ENCODE assay signal across 2 cellular contexts in the genomic region with DNA sequence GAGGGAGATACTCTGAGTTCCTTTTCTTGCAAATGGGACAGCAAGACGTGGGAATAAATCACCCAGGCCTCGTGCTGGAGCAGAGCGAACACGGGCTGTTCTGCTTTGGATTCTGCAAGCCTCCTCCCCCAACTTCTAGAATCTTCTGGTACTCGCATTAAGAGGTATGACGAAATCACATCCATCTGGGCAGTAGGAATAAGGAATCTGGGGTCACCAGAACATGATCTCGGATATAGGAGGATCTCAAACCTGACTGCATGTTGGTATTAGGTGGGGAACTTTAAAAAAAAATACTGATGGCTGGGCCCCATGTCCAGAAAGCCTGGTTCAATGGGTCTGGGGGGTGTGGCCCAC.
TF ChIP-seq lines count a peak whose summit lies in the region.

No MANE protein-coding gene starts in this region.

TF ChIP-seq in GM23338, 12 proteins besides CTCF, POLR2A, EP300 and RAD21 (continues in another document):
- TF ChIP-seq, protein P1, sequence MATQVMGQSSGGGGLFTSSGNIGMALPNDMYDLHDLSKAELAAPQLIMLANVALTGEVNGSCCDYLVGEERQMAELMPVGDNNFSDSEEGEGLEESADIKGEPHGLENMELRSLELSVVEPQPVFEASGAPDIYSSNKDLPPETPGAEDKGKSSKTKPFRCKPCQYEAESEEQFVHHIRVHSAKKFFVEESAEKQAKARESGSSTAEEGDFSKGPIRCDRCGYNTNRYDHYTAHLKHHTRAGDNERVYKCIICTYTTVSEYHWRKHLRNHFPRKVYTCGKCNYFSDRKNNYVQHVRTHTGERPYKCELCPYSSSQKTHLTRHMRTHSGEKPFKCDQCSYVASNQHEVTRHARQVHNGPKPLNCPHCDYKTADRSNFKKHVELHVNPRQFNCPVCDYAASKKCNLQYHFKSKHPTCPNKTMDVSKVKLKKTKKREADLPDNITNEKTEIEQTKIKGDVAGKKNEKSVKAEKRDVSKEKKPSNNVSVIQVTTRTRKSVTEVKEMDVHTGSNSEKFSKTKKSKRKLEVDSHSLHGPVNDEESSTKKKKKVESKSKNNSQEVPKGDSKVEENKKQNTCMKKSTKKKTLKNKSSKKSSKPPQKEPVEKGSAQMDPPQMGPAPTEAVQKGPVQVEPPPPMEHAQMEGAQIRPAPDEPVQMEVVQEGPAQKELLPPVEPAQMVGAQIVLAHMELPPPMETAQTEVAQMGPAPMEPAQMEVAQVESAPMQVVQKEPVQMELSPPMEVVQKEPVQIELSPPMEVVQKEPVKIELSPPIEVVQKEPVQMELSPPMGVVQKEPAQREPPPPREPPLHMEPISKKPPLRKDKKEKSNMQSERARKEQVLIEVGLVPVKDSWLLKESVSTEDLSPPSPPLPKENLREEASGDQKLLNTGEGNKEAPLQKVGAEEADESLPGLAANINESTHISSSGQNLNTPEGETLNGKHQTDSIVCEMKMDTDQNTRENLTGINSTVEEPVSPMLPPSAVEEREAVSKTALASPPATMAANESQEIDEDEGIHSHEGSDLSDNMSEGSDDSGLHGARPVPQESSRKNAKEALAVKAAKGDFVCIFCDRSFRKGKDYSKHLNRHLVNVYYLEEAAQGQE (IDR thresholded peaks at IDR 0.05; ENCODE audit: unreplicated experiment): no peak
- TF ChIP-seq, protein P2, sequence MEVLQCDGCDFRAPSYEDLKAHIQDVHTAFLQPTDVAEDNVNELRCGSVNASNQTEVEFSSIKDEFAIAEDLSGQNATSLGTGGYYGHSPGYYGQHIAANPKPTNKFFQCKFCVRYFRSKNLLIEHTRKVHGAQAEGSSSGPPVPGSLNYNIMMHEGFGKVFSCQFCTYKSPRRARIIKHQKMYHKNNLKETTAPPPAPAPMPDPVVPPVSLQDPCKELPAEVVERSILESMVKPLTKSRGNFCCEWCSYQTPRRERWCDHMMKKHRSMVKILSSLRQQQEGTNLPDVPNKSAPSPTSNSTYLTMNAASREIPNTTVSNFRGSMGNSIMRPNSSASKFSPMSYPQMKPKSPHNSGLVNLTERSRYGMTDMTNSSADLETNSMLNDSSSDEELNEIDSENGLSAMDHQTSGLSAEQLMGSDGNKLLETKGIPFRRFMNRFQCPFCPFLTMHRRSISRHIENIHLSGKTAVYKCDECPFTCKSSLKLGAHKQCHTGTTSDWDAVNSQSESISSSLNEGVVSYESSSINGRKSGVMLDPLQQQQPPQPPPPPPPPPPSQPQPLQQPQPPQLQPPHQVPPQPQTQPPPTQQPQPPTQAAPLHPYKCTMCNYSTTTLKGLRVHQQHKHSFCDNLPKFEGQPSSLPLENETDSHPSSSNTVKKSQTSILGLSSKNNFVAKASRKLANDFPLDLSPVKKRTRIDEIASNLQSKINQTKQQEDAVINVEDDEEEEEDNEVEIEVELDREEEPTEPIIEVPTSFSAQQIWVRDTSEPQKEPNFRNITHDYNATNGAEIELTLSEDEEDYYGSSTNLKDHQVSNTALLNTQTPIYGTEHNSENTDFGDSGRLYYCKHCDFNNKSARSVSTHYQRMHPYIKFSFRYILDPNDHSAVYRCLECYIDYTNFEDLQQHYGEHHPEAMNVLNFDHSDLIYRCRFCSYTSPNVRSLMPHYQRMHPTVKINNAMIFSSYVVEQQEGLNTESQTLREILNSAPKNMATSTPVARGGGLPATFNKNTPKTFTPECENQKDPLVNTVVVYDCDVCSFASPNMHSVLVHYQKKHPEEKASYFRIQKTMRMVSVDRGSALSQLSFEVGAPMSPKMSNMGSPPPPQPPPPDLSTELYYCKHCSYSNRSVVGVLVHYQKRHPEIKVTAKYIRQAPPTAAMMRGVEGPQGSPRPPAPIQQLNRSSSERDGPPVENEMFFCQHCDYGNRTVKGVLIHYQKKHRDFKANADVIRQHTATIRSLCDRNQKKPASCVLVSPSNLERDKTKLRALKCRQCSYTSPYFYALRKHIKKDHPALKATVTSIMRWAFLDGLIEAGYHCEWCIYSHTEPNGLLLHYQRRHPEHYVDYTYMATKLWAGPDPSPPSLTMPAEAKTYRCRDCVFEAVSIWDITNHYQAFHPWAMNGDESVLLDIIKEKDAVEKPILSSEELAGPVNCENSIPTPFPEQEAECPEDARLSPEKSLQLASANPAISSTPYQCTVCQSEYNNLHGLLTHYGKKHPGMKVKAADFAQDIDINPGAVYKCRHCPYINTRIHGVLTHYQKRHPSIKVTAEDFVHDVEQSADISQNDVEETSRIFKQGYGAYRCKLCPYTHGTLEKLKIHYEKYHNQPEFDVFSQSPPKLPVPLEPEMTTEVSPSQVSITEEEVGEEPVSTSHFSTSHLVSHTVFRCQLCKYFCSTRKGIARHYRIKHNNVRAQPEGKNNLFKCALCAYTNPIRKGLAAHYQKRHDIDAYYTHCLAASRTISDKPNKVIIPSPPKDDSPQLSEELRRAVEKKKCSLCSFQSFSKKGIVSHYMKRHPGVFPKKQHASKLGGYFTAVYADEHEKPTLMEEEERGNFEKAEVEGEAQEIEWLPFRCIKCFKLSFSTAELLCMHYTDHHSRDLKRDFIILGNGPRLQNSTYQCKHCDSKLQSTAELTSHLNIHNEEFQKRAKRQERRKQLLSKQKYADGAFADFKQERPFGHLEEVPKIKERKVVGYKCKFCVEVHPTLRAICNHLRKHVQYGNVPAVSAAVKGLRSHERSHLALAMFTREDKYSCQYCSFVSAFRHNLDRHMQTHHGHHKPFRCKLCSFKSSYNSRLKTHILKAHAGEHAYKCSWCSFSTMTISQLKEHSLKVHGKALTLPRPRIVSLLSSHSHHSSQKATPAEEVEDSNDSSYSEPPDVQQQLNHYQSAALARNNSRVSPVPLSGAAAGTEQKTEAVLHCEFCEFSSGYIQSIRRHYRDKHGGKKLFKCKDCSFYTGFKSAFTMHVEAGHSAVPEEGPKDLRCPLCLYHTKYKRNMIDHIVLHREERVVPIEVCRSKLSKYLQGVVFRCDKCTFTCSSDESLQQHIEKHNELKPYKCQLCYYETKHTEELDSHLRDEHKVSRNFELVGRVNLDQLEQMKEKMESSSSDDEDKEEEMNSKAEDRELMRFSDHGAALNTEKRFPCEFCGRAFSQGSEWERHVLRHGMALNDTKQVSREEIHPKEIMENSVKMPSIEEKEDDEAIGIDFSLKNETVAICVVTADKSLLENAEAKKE (CRISPR knock-in tag; IDR thresholded peaks at IDR 0.05): no peak
- TF ChIP-seq STAT1 (IDR thresholded peaks at IDR 0.05; ENCODE audit: unreplicated experiment) (no peak), CREB1 (CRISPR knock-in tag; IDR thresholded peaks at IDR 0.05; ENCODE audit: low read depth) (no peak), ZNF331 (CRISPR knock-in tag; IDR thresholded peaks at IDR 0.05; ENCODE audit: low read depth) (no peak), EZH2phosphoT487 (IDR thresholded peaks at IDR 0.05; ENCODE audit: unreplicated experiment) (no peak), POLR2AphosphoS5 (IDR thresholded peaks at IDR 0.05; ENCODE audit: low read depth) (no peak), JUNB (IDR thresholded peaks at IDR 0.05; ENCODE audit: unreplicated experiment) (no peak), EZH2 (IDR thresholded peaks at IDR 0.05; ENCODE audit: low read depth, unreplicated experiment) (no peak)
- TF ChIP-seq, protein P3, sequence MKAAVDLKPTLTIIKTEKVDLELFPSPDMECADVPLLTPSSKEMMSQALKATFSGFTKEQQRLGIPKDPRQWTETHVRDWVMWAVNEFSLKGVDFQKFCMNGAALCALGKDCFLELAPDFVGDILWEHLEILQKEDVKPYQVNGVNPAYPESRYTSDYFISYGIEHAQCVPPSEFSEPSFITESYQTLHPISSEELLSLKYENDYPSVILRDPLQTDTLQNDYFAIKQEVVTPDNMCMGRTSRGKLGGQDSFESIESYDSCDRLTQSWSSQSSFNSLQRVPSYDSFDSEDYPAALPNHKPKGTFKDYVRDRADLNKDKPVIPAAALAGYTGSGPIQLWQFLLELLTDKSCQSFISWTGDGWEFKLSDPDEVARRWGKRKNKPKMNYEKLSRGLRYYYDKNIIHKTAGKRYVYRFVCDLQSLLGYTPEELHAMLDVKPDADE (IDR thresholded peaks at IDR 0.05): no peak

TF ChIP-seq in WTC11, 78 proteins besides CTCF, POLR2A, EP300 and RAD21 (continued from another document):
- TF ChIP-seq, protein P4, sequence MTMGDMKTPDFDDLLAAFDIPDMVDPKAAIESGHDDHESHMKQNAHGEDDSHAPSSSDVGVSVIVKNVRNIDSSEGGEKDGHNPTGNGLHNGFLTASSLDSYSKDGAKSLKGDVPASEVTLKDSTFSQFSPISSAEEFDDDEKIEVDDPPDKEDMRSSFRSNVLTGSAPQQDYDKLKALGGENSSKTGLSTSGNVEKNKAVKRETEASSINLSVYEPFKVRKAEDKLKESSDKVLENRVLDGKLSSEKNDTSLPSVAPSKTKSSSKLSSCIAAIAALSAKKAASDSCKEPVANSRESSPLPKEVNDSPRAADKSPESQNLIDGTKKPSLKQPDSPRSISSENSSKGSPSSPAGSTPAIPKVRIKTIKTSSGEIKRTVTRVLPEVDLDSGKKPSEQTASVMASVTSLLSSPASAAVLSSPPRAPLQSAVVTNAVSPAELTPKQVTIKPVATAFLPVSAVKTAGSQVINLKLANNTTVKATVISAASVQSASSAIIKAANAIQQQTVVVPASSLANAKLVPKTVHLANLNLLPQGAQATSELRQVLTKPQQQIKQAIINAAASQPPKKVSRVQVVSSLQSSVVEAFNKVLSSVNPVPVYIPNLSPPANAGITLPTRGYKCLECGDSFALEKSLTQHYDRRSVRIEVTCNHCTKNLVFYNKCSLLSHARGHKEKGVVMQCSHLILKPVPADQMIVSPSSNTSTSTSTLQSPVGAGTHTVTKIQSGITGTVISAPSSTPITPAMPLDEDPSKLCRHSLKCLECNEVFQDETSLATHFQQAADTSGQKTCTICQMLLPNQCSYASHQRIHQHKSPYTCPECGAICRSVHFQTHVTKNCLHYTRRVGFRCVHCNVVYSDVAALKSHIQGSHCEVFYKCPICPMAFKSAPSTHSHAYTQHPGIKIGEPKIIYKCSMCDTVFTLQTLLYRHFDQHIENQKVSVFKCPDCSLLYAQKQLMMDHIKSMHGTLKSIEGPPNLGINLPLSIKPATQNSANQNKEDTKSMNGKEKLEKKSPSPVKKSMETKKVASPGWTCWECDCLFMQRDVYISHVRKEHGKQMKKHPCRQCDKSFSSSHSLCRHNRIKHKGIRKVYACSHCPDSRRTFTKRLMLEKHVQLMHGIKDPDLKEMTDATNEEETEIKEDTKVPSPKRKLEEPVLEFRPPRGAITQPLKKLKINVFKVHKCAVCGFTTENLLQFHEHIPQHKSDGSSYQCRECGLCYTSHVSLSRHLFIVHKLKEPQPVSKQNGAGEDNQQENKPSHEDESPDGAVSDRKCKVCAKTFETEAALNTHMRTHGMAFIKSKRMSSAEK (CRISPR knock-in tag; IDR thresholded peaks at IDR 0.05; ENCODE audit: borderline replicate concordance): no peak
- TF ChIP-seq OVOL2 (CRISPR knock-in tag; IDR thresholded peaks at IDR 0.05; ENCODE audit: borderline replicate concordance) (no peak), NFATC4 (CRISPR knock-in tag; IDR thresholded peaks at IDR 0.05) (no peak)
- TF ChIP-seq, protein P5, sequence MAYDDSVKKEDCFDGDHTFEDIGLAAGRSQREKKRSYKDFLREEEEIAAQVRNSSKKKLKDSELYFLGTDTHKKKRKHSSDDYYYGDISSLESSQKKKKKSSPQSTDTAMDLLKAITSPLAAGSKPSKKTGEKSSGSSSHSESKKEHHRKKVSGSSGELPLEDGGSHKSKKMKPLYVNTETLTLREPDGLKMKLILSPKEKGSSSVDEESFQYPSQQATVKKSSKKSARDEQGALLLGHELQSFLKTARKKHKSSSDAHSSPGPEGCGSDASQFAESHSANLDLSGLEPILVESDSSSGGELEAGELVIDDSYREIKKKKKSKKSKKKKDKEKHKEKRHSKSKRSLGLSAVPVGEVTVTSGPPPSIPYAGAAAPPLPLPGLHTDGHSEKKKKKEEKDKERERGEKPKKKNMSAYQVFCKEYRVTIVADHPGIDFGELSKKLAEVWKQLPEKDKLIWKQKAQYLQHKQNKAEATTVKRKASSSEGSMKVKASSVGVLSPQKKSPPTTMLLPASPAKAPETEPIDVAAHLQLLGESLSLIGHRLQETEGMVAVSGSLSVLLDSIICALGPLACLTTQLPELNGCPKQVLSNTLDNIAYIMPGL (CRISPR knock-in tag; IDR thresholded peaks at IDR 0.05): no peak
- TF ChIP-seq, protein P6, sequence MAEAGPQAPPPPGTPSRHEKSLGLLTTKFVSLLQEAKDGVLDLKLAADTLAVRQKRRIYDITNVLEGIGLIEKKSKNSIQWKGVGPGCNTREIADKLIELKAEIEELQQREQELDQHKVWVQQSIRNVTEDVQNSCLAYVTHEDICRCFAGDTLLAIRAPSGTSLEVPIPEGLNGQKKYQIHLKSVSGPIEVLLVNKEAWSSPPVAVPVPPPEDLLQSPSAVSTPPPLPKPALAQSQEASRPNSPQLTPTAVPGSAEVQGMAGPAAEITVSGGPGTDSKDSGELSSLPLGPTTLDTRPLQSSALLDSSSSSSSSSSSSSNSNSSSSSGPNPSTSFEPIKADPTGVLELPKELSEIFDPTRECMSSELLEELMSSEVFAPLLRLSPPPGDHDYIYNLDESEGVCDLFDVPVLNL (CRISPR knock-in tag; IDR thresholded peaks at IDR 0.05; ENCODE audit: borderline replicate concordance, low read depth): no peak
- TF ChIP-seq, protein P7, sequence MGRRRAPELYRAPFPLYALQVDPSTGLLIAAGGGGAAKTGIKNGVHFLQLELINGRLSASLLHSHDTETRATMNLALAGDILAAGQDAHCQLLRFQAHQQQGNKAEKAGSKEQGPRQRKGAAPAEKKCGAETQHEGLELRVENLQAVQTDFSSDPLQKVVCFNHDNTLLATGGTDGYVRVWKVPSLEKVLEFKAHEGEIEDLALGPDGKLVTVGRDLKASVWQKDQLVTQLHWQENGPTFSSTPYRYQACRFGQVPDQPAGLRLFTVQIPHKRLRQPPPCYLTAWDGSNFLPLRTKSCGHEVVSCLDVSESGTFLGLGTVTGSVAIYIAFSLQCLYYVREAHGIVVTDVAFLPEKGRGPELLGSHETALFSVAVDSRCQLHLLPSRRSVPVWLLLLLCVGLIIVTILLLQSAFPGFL (CRISPR knock-in tag; IDR thresholded peaks at IDR 0.05; ENCODE audit: borderline replicate concordance): no peak
